In the genomic region with DNA sequence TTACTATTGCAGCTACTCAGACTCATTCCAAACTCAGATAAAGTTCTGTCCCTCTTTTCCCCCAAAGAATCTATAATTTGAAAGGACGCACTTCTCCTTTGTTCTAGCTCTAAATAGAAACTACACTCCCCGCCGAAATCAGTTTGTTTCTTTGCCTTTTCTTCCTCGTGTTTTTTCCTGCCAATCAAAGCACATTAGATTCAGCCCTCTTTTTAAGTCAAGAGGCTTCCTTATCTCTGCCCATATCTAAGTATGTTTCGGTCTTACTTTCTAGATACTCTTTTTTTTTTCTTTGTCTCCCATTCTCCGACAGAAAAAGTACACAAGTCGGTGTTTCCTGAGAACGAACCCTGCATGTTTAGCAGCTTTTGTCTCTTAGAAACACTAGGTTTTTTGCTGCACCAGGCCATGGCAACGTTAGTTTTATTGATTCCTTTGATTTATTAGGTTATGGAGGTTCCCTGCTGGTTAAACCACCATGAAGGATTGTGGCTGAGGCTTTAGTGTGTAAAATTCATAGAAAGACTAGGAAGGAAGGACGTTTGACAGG, we compare ENCODE assay signal across 19 cellular contexts. TPM values are rescaled to one million over a fixed set of nuclear protein-coding genes. Genes with fewer than 3 reads are reported as not detected.
DNase-seq lines count a peak whose midpoint lies in the region; ATAC-seq lines count a peak whose summit lies in the region.
"Had no signal": no experiment of that assay in that cellular context is flagged by ENCODE, and none has a peak within 500 bp of the region (broad histone marks: within the 10 kb centered on the region; RNA-seq: fewer than 3 reads in every experiment).

No MANE protein-coding gene starts in this region.

- no peaks in the 10 kb centered on the region for H3K9me3 ChIP-seq in thymus (ENCODE audit: control insufficient read depth)
- H3K9me3 ChIP-seq: Caco-2, testis had no signal

- H3K9me3 Mint-ChIP-seq in activated naive CD8-positive, alpha-beta T cell treated with anti-CD3 and anti-CD28 coated beads, Interleukin-2, amount 10 ng/mL, durations not matched to agents 7 days and 5 days: peaks cover 3% of the 10 kb centered on the region
- H3K9me3 Mint-ChIP-seq in activated naive CD8-positive, alpha-beta T cell treated with anti-CD3 and anti-CD28 coated beads, Interleukin-2, amount 50 U/mL, for 24 hours: peaks cover 7% of the 10 kb centered on the region
- no peaks in the 10 kb centered on the region for H3K9me3 Mint-ChIP-seq in central memory CD8-positive, alpha-beta T cell
- H3K9me3 Mint-ChIP-seq: activated naive CD4-positive, alpha-beta T cell treated with anti-CD3 and anti-CD28 coated beads, Interleukin-2, amount 50 U/mL, for 24 hours had no signal

- peak overlapping the region; percentile 80 for H3K27ac ChIP-seq in thymus (ENCODE audit: low read depth)
- H3K27ac ChIP-seq: HL-60, left ventricle myocardium inferior, PC-9, testis had no signal

- no peaks in the 10 kb centered on the region for H3K27me3 ChIP-seq in thymus (ENCODE audit: control insufficient read depth, insufficient read depth)
- H3K27me3 ChIP-seq: testis had no signal

- peak; percentile 12 for ATAC-seq in activated naive CD8-positive, alpha-beta T cell treated with anti-CD3 and anti-CD28 coated beads, Interleukin-2, amount 10 ng/mL, durations not matched to agents 7 days and 5 days (ENCODE audit: low read depth)
- no peak for ATAC-seq in activated naive CD8-positive, alpha-beta T cell treated with anti-CD3 and anti-CD28 coated beads, Interleukin-2, amount 50 U/mL, for 24 hours
- ATAC-seq in HG03095 (IDR thresholded peaks at IDR 0.05; ENCODE audit: unreplicated experiment) (peak; percentile 14), GM21360 (IDR thresholded peaks at IDR 0.05; ENCODE audit: unreplicated experiment) (no peak)
- peak; percentile 14 for ATAC-seq in central memory CD8-positive, alpha-beta T cell (replicated peaks; ENCODE audit: extremely low read depth, poor library complexity, severe bottlenecking)
- ATAC-seq: SK-N-SH treated with all-trans-retinoic acid at 6 μM for 48 hours had no signal

- 41% methylated on average over 10 of the region's 10 CpGs for WGBS in thymus

- H3K4me1 ChIP-seq in thymus (ENCODE audit: control insufficient read depth, insufficient read depth, low read length): no peaks in the 10 kb centered on the region
- H3K4me1 ChIP-seq: Caco-2, left ventricle myocardium inferior, testis had no signal

- no peak overlapping the region for H3K27ac Mint-ChIP-seq in activated naive CD8-positive, alpha-beta T cell treated with anti-CD3 and anti-CD28 coated beads, Interleukin-2, amount 10 ng/mL, durations not matched to agents 7 days and 5 days
- H3K27ac Mint-ChIP-seq in activated naive CD8-positive, alpha-beta T cell treated with anti-CD3 and anti-CD28 coated beads, Interleukin-2, amount 50 U/mL, for 24 hours: no peak overlapping the region
- H3K27ac Mint-ChIP-seq in central memory CD8-positive, alpha-beta T cell (ENCODE audit: low read depth): no peak overlapping the region
- H3K27ac Mint-ChIP-seq: activated naive CD4-positive, alpha-beta T cell treated with anti-CD3 and anti-CD28 coated beads, Interleukin-2, amount 50 U/mL, for 24 hours; natural killer cell treated with Interleukin-12 subunit alpha and Interleukin-12 subunit beta and Interleukin-15 and Interleukin-18, amount 100 ng/mL, for 72 hours had no signal

- no peaks in the 10 kb centered on the region for H3K27me3 Mint-ChIP-seq in activated naive CD8-positive, alpha-beta T cell treated with anti-CD3 and anti-CD28 coated beads, Interleukin-2, amount 10 ng/mL, durations not matched to agents 7 days and 5 days
- no peaks in the 10 kb centered on the region for H3K27me3 Mint-ChIP-seq in activated naive CD8-positive, alpha-beta T cell treated with anti-CD3 and anti-CD28 coated beads, Interleukin-2, amount 50 U/mL, for 24 hours
- H3K27me3 Mint-ChIP-seq in central memory CD8-positive, alpha-beta T cell: no peaks in the 10 kb centered on the region
- H3K27me3 Mint-ChIP-seq: activated naive CD4-positive, alpha-beta T cell treated with anti-CD3 and anti-CD28 coated beads, Interleukin-2, amount 50 U/mL, for 24 hours; natural killer cell treated with Interleukin-12 subunit alpha and Interleukin-12 subunit beta and Interleukin-15 and Interleukin-18, amount 100 ng/mL, for 72 hours had no signal

- no peak for DNase-seq in activated naive CD8-positive, alpha-beta T cell treated with anti-CD3 and anti-CD28 coated beads, Interleukin-2, amount 10 ng/mL, durations not matched to agents 7 days and 5 days
- no peak for DNase-seq in activated naive CD8-positive, alpha-beta T cell treated with anti-CD3 and anti-CD28 coated beads, Interleukin-2, amount 50 U/mL, for 24 hours
- DNase-seq in central memory CD8-positive, alpha-beta T cell (ENCODE audit: low spot score in 2 of 2): no peak
- no peak for DNase-seq in UCSD-AML1 (lab: John Stamatoyannopoulos, UW; ENCODE audit: unreplicated experiment)
- no peak for DNase-seq in activated CD4-positive, CD25-positive, alpha-beta regulatory T cell treated with anti-CD3 and anti-CD28 coated beads, Interleukin-2, amount 50 U/mL, for 72 hours
- DNase-seq: Caco-2, GDM1, left ventricle myocardium inferior, NCI-H1694, NCI-H446 treated with DMSO at 0.1 percent for 48 hours, PC-9, testis had no signal

- POLR2A ChIA-PET in activated naive CD8-positive, alpha-beta T cell treated with anti-CD3 and anti-CD28 coated beads, Interleukin-2, amount 10 ng/mL, durations not matched to agents 7 days and 5 days (lab: Charles Lee): interaction anchor here (0.9 to 2.0 kb wide), 5 partner anchors 11 to 57 kb away, joined by 3 to 14 read pairs (median 8); no protein-coding TSS in a partner anchor

- H3K4me3 Mint-ChIP-seq in activated naive CD8-positive, alpha-beta T cell treated with anti-CD3 and anti-CD28 coated beads, Interleukin-2, amount 10 ng/mL, durations not matched to agents 7 days and 5 days: no peak overlapping the region
- H3K4me3 Mint-ChIP-seq in activated naive CD8-positive, alpha-beta T cell treated with anti-CD3 and anti-CD28 coated beads, Interleukin-2, amount 50 U/mL, for 24 hours: no peak overlapping the region
- H3K4me3 Mint-ChIP-seq in central memory CD8-positive, alpha-beta T cell: no peak overlapping the region
- H3K4me3 Mint-ChIP-seq: activated naive CD4-positive, alpha-beta T cell treated with anti-CD3 and anti-CD28 coated beads, Interleukin-2, amount 50 U/mL, for 24 hours; natural killer cell treated with Interleukin-12 subunit alpha and Interleukin-12 subunit beta and Interleukin-15 and Interleukin-18, amount 100 ng/mL, for 72 hours had no signal

- H3K4me3 ChIP-seq in thymus (ENCODE audit: low read length): peak overlapping the region; percentile 18
- H3K4me3 ChIP-seq: left ventricle myocardium inferior, PC-9, testis had no signal

- H3K36me3 Mint-ChIP-seq in activated naive CD8-positive, alpha-beta T cell treated with anti-CD3 and anti-CD28 coated beads, Interleukin-2, amount 10 ng/mL, durations not matched to agents 7 days and 5 days: peaks cover 8% of the 10 kb centered on the region
- peaks cover 7% of the 10 kb centered on the region for H3K36me3 Mint-ChIP-seq in activated naive CD8-positive, alpha-beta T cell treated with anti-CD3 and anti-CD28 coated beads, Interleukin-2, amount 50 U/mL, for 24 hours (ENCODE audit: low read depth)
- H3K36me3 Mint-ChIP-seq in central memory CD8-positive, alpha-beta T cell (ENCODE audit: insufficient read depth): peaks cover 1% of the 10 kb centered on the region

- H3K4me1 Mint-ChIP-seq in activated naive CD8-positive, alpha-beta T cell treated with anti-CD3 and anti-CD28 coated beads, Interleukin-2, amount 10 ng/mL, durations not matched to agents 7 days and 5 days: peaks cover 21% of the 10 kb centered on the region
- H3K4me1 Mint-ChIP-seq in activated naive CD8-positive, alpha-beta T cell treated with anti-CD3 and anti-CD28 coated beads, Interleukin-2, amount 50 U/mL, for 24 hours: peaks cover 9% of the 10 kb centered on the region
- no peaks in the 10 kb centered on the region for H3K4me1 Mint-ChIP-seq in central memory CD8-positive, alpha-beta T cell

- no peaks in the 10 kb centered on the region for H3K36me3 ChIP-seq in thymus (ENCODE audit: control insufficient read depth, insufficient read depth)
- H3K36me3 ChIP-seq: left ventricle myocardium inferior had no signal

RNA-seq across cellular contexts. Expression of gene CD226, which starts 9.5 kb away (rescaled TPM):
- total RNA-seq in activated naive CD8-positive, alpha-beta T cell treated with anti-CD3 and anti-CD28 coated beads, Interleukin-2, amount 10 ng/mL, durations not matched to agents 7 days and 5 days: 10 to 100 TPM; 46.4 to 50.9 TPM
- 4.1 TPM for polyA plus RNA-seq in thymus

Comparison
In these comparisons a context has a peak if more than half of its experiments do, and no peak if none do; other contexts are left out.
1. ATAC-seq: peak in activated naive CD8-positive, alpha-beta T cell treated with anti-CD3 and anti-CD28 coated beads, Interleukin-2, amount 10 ng/mL, durations not matched to agents 7 days and 5 days (single experiment), HG03095 (single experiment) and central memory CD8-positive, alpha-beta T cell (single experiment); none in activated naive CD8-positive, alpha-beta T cell treated with anti-CD3 and anti-CD28 coated beads, Interleukin-2, amount 50 U/mL, for 24 hours (single experiment) and GM21360 (single experiment).